ENCODE assay signal across 2 cellular contexts in the genomic region with DNA sequence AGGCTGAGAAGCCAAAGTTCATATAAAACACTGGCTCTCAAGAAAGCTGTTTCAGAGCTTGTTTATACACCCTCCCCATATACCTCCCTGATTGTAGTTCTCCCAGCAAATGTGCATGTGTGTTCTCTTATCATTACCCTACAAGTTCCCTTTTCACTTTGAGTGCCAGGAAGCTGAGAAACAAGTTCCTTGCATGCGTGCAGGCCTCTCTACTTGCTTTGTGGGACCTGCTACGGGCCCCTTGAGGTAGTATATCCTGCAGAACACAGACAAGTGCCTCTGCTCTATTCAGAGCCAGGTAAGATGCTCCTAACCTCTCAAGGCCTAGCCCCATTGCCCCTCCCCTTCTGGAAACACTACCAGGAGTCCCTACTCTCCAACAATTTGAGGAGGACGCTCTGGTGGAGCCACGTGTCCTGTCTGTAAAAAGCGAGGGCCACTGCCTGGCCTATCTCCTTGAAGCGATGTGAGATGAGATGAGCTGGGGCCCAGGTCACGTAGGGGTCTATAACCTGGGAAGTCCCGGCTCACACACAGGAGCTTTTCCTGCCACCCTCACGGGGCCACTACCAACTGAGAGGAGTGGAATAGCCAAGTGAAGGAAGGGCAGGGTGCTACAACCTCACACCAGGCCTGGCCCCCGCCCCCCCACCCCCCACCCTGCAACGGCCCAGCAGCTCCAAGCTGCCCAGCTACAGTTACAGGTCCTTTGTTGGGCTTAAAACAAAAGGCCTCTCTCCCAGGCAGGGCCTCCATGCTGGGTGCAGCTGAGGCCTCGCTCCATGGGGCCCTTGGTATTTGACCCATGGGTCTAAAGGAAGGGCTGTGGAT.
TF ChIP-seq lines count a peak whose summit lies in the region.

No MANE protein-coding gene starts in this region.

TF ChIP-seq in HEK293, 187 proteins besides CTCF, POLR2A, EP300 and RAD21:
- TF ChIP-seq ZNF184 (tag by site-specific recombination; IDR thresholded peaks at IDR 0.05) (no peak), HOXD13 (CRISPR knock-in tag; IDR thresholded peaks at IDR 0.05; ENCODE audit: borderline replicate concordance) (no peak), GLIS1 (tag by site-specific recombination; IDR thresholded peaks at IDR 0.05) (0 out of 2 replicates have a peak, but pooled peaks have one; percentile 21), OSR2 (tag by site-specific recombination; IDR thresholded peaks at IDR 0.05) (no peak), RBAK (tag by site-specific recombination; IDR thresholded peaks at IDR 0.05) (no peak)

TF ChIP-seq in HepG2, 621 proteins besides CTCF, POLR2A, EP300 and RAD21:
- TF ChIP-seq, protein P1, sequence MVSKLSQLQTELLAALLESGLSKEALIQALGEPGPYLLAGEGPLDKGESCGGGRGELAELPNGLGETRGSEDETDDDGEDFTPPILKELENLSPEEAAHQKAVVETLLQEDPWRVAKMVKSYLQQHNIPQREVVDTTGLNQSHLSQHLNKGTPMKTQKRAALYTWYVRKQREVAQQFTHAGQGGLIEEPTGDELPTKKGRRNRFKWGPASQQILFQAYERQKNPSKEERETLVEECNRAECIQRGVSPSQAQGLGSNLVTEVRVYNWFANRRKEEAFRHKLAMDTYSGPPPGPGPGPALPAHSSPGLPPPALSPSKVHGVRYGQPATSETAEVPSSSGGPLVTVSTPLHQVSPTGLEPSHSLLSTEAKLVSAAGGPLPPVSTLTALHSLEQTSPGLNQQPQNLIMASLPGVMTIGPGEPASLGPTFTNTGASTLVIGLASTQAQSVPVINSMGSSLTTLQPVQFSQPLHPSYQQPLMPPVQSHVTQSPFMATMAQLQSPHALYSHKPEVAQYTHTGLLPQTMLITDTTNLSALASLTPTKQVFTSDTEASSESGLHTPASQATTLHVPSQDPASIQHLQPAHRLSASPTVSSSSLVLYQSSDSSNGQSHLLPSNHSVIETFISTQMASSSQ (IDR thresholded peaks at IDR 0.05; ENCODE audit: low read depth): no peak
- TF ChIP-seq, protein P1 (CRISPR knock-in tag; IDR thresholded peaks at IDR 0.05; ENCODE audit: borderline replicate concordance): no peak
- TF ChIP-seq ZBTB38 (CRISPR knock-in tag; IDR thresholded peaks at IDR 0.05): 0 out of 2 replicates have a peak, but pooled peaks have one; percentile 10
- TF ChIP-seq TCF7L2 (IDR thresholded peaks at IDR 0.05; ENCODE audit: low read depth, low read length): no peak
- TF ChIP-seq ZIK1 (CRISPR knock-in tag; IDR thresholded peaks at IDR 0.05; ENCODE audit: borderline replicate concordance, low read depth): peak; percentile 12; the same call in 1 of the 2 replicates
- 0 out of 2 replicates have a peak, but pooled peaks have one; percentile 11 for TF ChIP-seq ZNF607 (CRISPR knock-in tag; IDR thresholded peaks at IDR 0.05; ENCODE audit: borderline replicate concordance)
- TF ChIP-seq ISL2 (CRISPR knock-in tag; IDR thresholded peaks at IDR 0.05): 0 out of 2 replicates have a peak, but pooled peaks have one; percentile 10
- TF ChIP-seq HOXA7 (CRISPR knock-in tag; IDR thresholded peaks at IDR 0.05): no peak
- no peak for TF ChIP-seq ZBTB42 (CRISPR knock-in tag; IDR thresholded peaks at IDR 0.05)
- TF ChIP-seq ZNF34 (CRISPR knock-in tag; IDR thresholded peaks at IDR 0.05; ENCODE audit: borderline replicate concordance): no peak
